In genomic region chr3:139378587-139378986, GRCh38 we compare ENCODE assay signal across 15 cellular contexts. TPM values are rescaled to one million over a fixed set of nuclear protein-coding genes. Genes with fewer than 3 reads are reported as not detected.
DNase-seq lines count a peak whose midpoint lies in the region; ATAC-seq and TF ChIP-seq lines count a peak whose summit lies in the region.
"Had no signal": no experiment of that assay in that cellular context is flagged by ENCODE, and none has a peak within 500 bp of the region (broad histone marks: within the 10 kb centered on the region; RNA-seq: fewer than 3 reads in every experiment).

No MANE protein-coding gene starts in this region.

- H3K79me2 ChIP-seq in trophoblast cell (ENCODE audit: control insufficient read depth, insufficient read depth, low read length, poor library complexity), result peaks cover 2% of the 10 kb centered on the region

- no peak overlapping the region for H3K18ac ChIP-seq in trophoblast cell (ENCODE audit: low read length)

- H3K27ac Mint-ChIP-seq in stimulated activated naive CD8-positive, alpha-beta T cell treated with anti-CD3 and anti-CD28 coated beads, Interleukin-15, amount 100 ng/mL, for 72 hours, result no peak overlapping the region
- H3K27ac Mint-ChIP-seq: progenitor cell of endocrine pancreas had no signal

- H3K14ac ChIP-seq in trophoblast cell (ENCODE audit: low read length), result no peak overlapping the region

- peaks cover 12% of the 10 kb centered on the region for H3K4me1 ChIP-seq in A673 (ENCODE audit: insufficient read depth, low read length, poor library complexity, severe bottlenecking)
- peaks cover 12% of the 10 kb centered on the region for H3K4me1 ChIP-seq in HAP-1
- H3K4me1 ChIP-seq in trophoblast cell (ENCODE audit: control insufficient read depth in 1 of 2, insufficient read depth in 2 of 2, low read length in 2 of 2), result no peaks in the 10 kb centered on the region
- H3K4me1 ChIP-seq: breast epithelium, suprapubic skin had no signal

- H2BK5ac ChIP-seq in trophoblast cell (ENCODE audit: low read depth, low read length, poor library complexity), result no peak overlapping the region

- H3K79me1 ChIP-seq in trophoblast cell (ENCODE audit: low read length), result no peaks in the 10 kb centered on the region

- no peak overlapping the region for H2AFZ ChIP-seq in trophoblast cell (ENCODE audit: insufficient read depth, low read length, poor library complexity)

- H3K27ac ChIP-seq in A673 (ENCODE audit: low read depth, low read length, poor library complexity, severe bottlenecking) (no peak overlapping the region), trophoblast cell (ENCODE audit: low read depth, low read length) (no peak overlapping the region)
- H3K27ac ChIP-seq: breast epithelium, suprapubic skin had no signal

- H3K36me3 ChIP-seq in A673 (ENCODE audit: insufficient read depth, low read length, poor library complexity, severe bottlenecking) (peaks cover 85% of the 10 kb centered on the region), HAP-1 (replicated peaks) (peaks cover 74% of the 10 kb centered on the region), trophoblast cell (ENCODE audit: control insufficient read depth in 1 of 2, insufficient read depth in 2 of 2, low read length in 2 of 2) (peaks cover 14 to 31% of the 10 kb centered on the region in 2 experiments)

- H4K8ac ChIP-seq in trophoblast cell (ENCODE audit: low read depth, low read length), result no peak overlapping the region

- H2AK5ac ChIP-seq in trophoblast cell (ENCODE audit: low read length), result no peak overlapping the region

- H3K4me3 ChIP-seq in A673 (ENCODE audit: low read depth, low read length, poor library complexity, severe bottlenecking) (no peak overlapping the region), HAP-1 (no peak overlapping the region), trophoblast cell (ENCODE audit: low read depth, low read length) (no peak overlapping the region)
- H3K4me3 ChIP-seq: breast epithelium, suprapubic skin had no signal

- H3K4ac ChIP-seq in trophoblast cell (ENCODE audit: low read depth, low read length), result no peak overlapping the region

- POLR2A ChIA-PET in A673 (lab: Charles Lee; ENCODE audit: low non-redundant PET), result no interaction called here

- TF ChIP-seq CTCF in A673 (conservative IDR thresholded peaks at IDR 0.05; ENCODE audit: low read depth, low read length), result no peak

- H3K9me3 Mint-ChIP-seq in stimulated activated naive CD8-positive, alpha-beta T cell treated with anti-CD3 and anti-CD28 coated beads, Interleukin-15, amount 100 ng/mL, for 72 hours, result no peaks in the 10 kb centered on the region
- H3K9me3 Mint-ChIP-seq: activated naive CD4-positive, alpha-beta T cell treated with anti-CD3 and anti-CD28 coated beads, Interleukin-2, amount 50 U/mL, for 72 hours; endodermal cell; immature natural killer cell had no signal

- H3K4me1 Mint-ChIP-seq in stimulated activated naive CD8-positive, alpha-beta T cell treated with anti-CD3 and anti-CD28 coated beads, Interleukin-15, amount 100 ng/mL, for 72 hours, result peaks cover 23% of the 10 kb centered on the region

- no peak overlapping the region for H2BK120ac ChIP-seq in trophoblast cell (ENCODE audit: insufficient read depth, low read length, poor library complexity)

- in situ Hi-C loops in HAP-1 (cut with MboI; ENCODE audit: low sequenced_read_pairs), result no loop called here

- H4K91ac ChIP-seq in trophoblast cell (ENCODE audit: low read depth, low read length), result no peak overlapping the region

- DNase-seq in A673 (ENCODE audit: low spot score) (peak; percentile 65), HAP-1 (ENCODE audit: low spot score in 2 of 2) (peak; percentile 27 to 84), NCI-H1930 (lab: John Stamatoyannopoulos, UW) (peak; percentile 54 to 66), SHP77 treated with DMSO at 0.1 percent for 48 hours (lab: John Stamatoyannopoulos, UW) (peak; percentile 59), mesenteric fat pad (ENCODE audit: low spot score) (no peak), T-helper 2 cell (no peak), trophoblast cell (no peak)
- DNase-seq in stimulated activated naive CD8-positive, alpha-beta T cell treated with anti-CD3 and anti-CD28 coated beads, Interleukin-15, amount 100 ng/mL, for 72 hours, result no peak
- DNase-seq: activated CD8-positive, alpha-beta memory T cell treated with anti-CD3 and anti-CD28 coated beads, Interleukin-2, amount 50 U/mL, for 4 hours; endodermal cell; immature natural killer cell had no signal

- no TSS peak for BruUV-seq in A673 (replicated peaks; lab: Mats Ljungman, UMichigan)

- H3K27me3 Mint-ChIP-seq in stimulated activated naive CD8-positive, alpha-beta T cell treated with anti-CD3 and anti-CD28 coated beads, Interleukin-15, amount 100 ng/mL, for 72 hours, result no peaks in the 10 kb centered on the region
- H3K27me3 Mint-ChIP-seq: progenitor cell of endocrine pancreas had no signal

- CTCF ChIA-PET in A673 (lab: Charles Lee), result no interaction called here

- no peak overlapping the region for H3K4me2 ChIP-seq in trophoblast cell (ENCODE audit: low read length)

- H3K4me3 Mint-ChIP-seq in stimulated activated naive CD8-positive, alpha-beta T cell treated with anti-CD3 and anti-CD28 coated beads, Interleukin-15, amount 100 ng/mL, for 72 hours, result no peak overlapping the region
- H3K4me3 Mint-ChIP-seq: endodermal cell, immature natural killer cell had no signal

- no peak overlapping the region for H4K12ac ChIP-seq in trophoblast cell (ENCODE audit: low read depth, low read length)

- no peak overlapping the region for H2BK12ac ChIP-seq in trophoblast cell (ENCODE audit: low read length)

- H3K23ac ChIP-seq in trophoblast cell (ENCODE audit: low read length), result no peak overlapping the region

- no peak overlapping the region for H3K9ac ChIP-seq in trophoblast cell (ENCODE audit: low read length)

- no peak for ATAC-seq in stimulated activated naive CD8-positive, alpha-beta T cell treated with anti-CD3 and anti-CD28 coated beads, Interleukin-15, amount 100 ng/mL, for 72 hours
- ATAC-seq: activated naive CD4-positive, alpha-beta T cell treated with anti-CD3 and anti-CD28 coated beads, Interleukin-2, amount 50 U/mL, for 72 hours had no signal

- WGBS in trophoblast cell (ENCODE audit: extremely low coverage, insufficient coverage, insufficient read length), result no CpG with 5 or more reads among the region's 1 CpG

- H3K9me3 ChIP-seq in A673 (ENCODE audit: low read depth, low read length, poor library complexity, severe bottlenecking) (no peaks in the 10 kb centered on the region), HAP-1 (no peaks in the 10 kb centered on the region), trophoblast cell (ENCODE audit: insufficient read depth, low read depth, low read length) (no peaks in the 10 kb centered on the region)
- H3K9me3 ChIP-seq: breast epithelium, suprapubic skin had no signal

- intact Hi-C loops in A673 (cut with micrococcal nuclease; ENCODE audit: unreplicated experiment), result no loop called here

- no peaks in the 10 kb centered on the region for H3K27me3 ChIP-seq in A673 (replicated peaks; ENCODE audit: insufficient read depth, low read depth, low read length, poor library complexity)
- H3K27me3 ChIP-seq in HAP-1 (ENCODE audit: low read depth), result no peaks in the 10 kb centered on the region
- no peaks in the 10 kb centered on the region for H3K27me3 ChIP-seq in trophoblast cell (ENCODE audit: insufficient read depth, low read length)
- H3K27me3 ChIP-seq: breast epithelium, suprapubic skin had no signal

RNA-seq across cellular contexts. Expression of gene COPB2, which starts 10.9 kb away (rescaled TPM):
- total RNA-seq in A673 (2021), result 138 and 148 TPM in 2 replicates
- 111 TPM for total RNA-seq in mesenteric fat pad
- polyA plus RNA-seq in trophoblast cell (2013), result 139 TPM in 2 replicates

RNA-seq across cellular contexts. Expression of gene MRPS22, which starts 34.8 kb away (rescaled TPM):
- total RNA-seq in A673 (2021) (61.6 and 61.9 TPM in 2 replicates), mesenteric fat pad (37.6 TPM)
- polyA plus RNA-seq in trophoblast cell (2013), result 54.2 and 55.0 TPM in 2 replicates

Comparison
In these comparisons a context has a peak if more than half of its experiments do, and no peak if none do; other contexts are left out.
1. DNase-seq: peak in A673 (single experiment), HAP-1 (2 of 2), NCI-H1930 (2 of 2) and SHP77 treated with DMSO at 0.1 percent for 48 hours (single experiment); none in mesenteric fat pad (single experiment), T-helper 2 cell (0 of 5), stimulated activated naive CD8-positive, alpha-beta T cell treated with anti-CD3 and anti-CD28 coated beads, Interleukin-15, amount 100 ng/mL, for 72 hours (0 of 2) and trophoblast cell (0 of 2).